ENCODE assay signal across 8 cellular contexts in genomic region chr18:37322497-37323035, GRCh38.
DNase-seq lines count a peak whose midpoint lies in the region; ATAC-seq, FAIRE-seq and TF ChIP-seq lines count a peak whose summit lies in the region.

No MANE protein-coding gene starts in this region.

- TF ChIP-seq CTCF in epithelial cell of esophagus (IDR thresholded peaks at IDR 0.05; ENCODE audit: insufficient read depth, low read depth, low read length, missing control alignments) (peak; percentile 73), neural cell (IDR thresholded peaks at IDR 0.05; ENCODE audit: poor library complexity, severe bottlenecking) (peak; percentile 67)

- TF ChIP-seq EP300 in neural cell (conservative IDR thresholded peaks at IDR 0.05; ENCODE audit: poor library complexity, severe bottlenecking): no peak

- H3K4me3 ChIP-seq in epithelial cell of esophagus (ENCODE audit: low read length) (no peak overlapping the region), neural cell (ENCODE audit: low read length) (no peak overlapping the region)

- no peaks in the 10 kb centered on the region for H3K27me3 ChIP-seq in neural cell (ENCODE audit: insufficient read depth, low read depth, low read length)

- peaks cover 3% of the 10 kb centered on the region for H4K20me1 ChIP-seq in neural cell (ENCODE audit: insufficient read depth)

- no peak overlapping the region for H3K9ac ChIP-seq in neural cell (ENCODE audit: low read length)

- H3K36me3 ChIP-seq in neural cell (ENCODE audit: insufficient read depth, low read length): no peaks in the 10 kb centered on the region

- no peak overlapping the region for H3K4me2 ChIP-seq in neural cell (ENCODE audit: low read length)

- no peaks in the 10 kb centered on the region for H3K9me3 ChIP-seq in neural cell (ENCODE audit: low read length)

- peak; percentile 65 for TF ChIP-seq RAD21 in neural cell (conservative IDR thresholded peaks at IDR 0.05)

- no peak overlapping the region for H3K27ac ChIP-seq in neural cell (ENCODE audit: low read length)

- no peaks in the 10 kb centered on the region for H3K79me2 ChIP-seq in neural cell (replicated peaks; ENCODE audit: insufficient read depth, low read length)

- no peak overlapping the region for H2AFZ ChIP-seq in neural cell (ENCODE audit: low read depth, low read length)

- H3F3A ChIP-seq in neural cell (ENCODE audit: insufficient read depth, low read length, poor library complexity, severe bottlenecking): no peaks in the 10 kb centered on the region

- ATAC-seq in HG03108 (IDR thresholded peaks at IDR 0.05; ENCODE audit: unreplicated experiment): peak; percentile 71

- DNase-seq in NCI-H2196 (lab: John Stamatoyannopoulos, UW; ENCODE audit: unreplicated experiment) (peak; percentile 26), NCI-H2196 treated with DMSO at 0.1 percent for 48 hours (lab: John Stamatoyannopoulos, UW; ENCODE audit: unreplicated experiment) (no peak), GM19240 (ENCODE audit: insufficient read length, low spot score) (peak; percentile 35), RCC 7860 (ENCODE audit: low spot score) (peak; percentile 13), epithelial cell of esophagus (ENCODE audit: low read depth) (peak; percentile 38), DMS79 (lab: John Stamatoyannopoulos, UW) (no peak)

- no peaks in the 10 kb centered on the region for H3K9me2 ChIP-seq in neural cell (ENCODE audit: insufficient read depth, low read length)

- FAIRE-seq in RCC 7860 (lab: Jason Lieb, UNC): no peak

TF ChIP-seq in neural cell, 6 proteins besides CTCF, POLR2A, EP300 and RAD21:
- TF ChIP-seq SMC3 (conservative IDR thresholded peaks at IDR 0.05; ENCODE audit: poor library complexity) (peak; percentile 58), EZH2 (IDR thresholded peaks at IDR 0.05; ENCODE audit: borderline replicate concordance, insufficient read depth, low read length, poor library complexity, severe bottlenecking) (no peak), TAF1 (IDR thresholded peaks at IDR 0.05; ENCODE audit: low read depth) (no peak)

Comparison
In these comparisons a context has a peak if more than half of its experiments do, and no peak if none do; other contexts are left out.
1. DNase-seq: peak in NCI-H2196 (single experiment), GM19240 (single experiment), RCC 7860 (single experiment) and epithelial cell of esophagus (single experiment); none in NCI-H2196 treated with DMSO at 0.1 percent for 48 hours (single experiment) and DMS79 (single experiment).